Comparison of ENCODE assay signal across 1 cellular context in genomic region chr5:94855543-94855942, GRCh38.
TF ChIP-seq lines count a peak whose summit lies in the region.

No MANE protein-coding gene starts in this region.

TF ChIP-seq in K562, 482 proteins besides CTCF, POLR2A, EP300 and RAD21 (continued from another document):
- TF ChIP-seq ZNF280B (CRISPR knock-in tag; IDR thresholded peaks at IDR 0.05): no peak
